ENCODE assay signal across 7 cellular contexts in genomic region chr11:60378359-60378758, GRCh38. TPM values are rescaled to one million over a fixed set of nuclear protein-coding genes. Genes with fewer than 3 reads are reported as not detected.
A peak's percentile ranks its signal among the peaks of the same experiment; 100 is the strongest.
DNase-seq lines count a peak whose midpoint lies in the region; ATAC-seq and TF ChIP-seq lines count a peak whose summit lies in the region.

MS4A7 (plus strand) TSS chr11:60378532; CDS start chr11:60383142, 4,610 bp downstream.

- peak within 1 kb of the TSS; percentile 48 for H2BK12ac ChIP-seq in trophoblast cell (ENCODE audit: low read length)

- H3K79me1 ChIP-seq in trophoblast cell (ENCODE audit: low read length) = peaks cover 15% of the 10 kb centered on the region

- peaks cover 4 to 5% of the 10 kb centered on the region in 2 experiments for H3K4me1 ChIP-seq in trophoblast cell (ENCODE audit: control insufficient read depth in 1 of 2, insufficient read depth in 2 of 2, low read length in 2 of 2)

- H2BK120ac ChIP-seq in trophoblast cell (ENCODE audit: insufficient read depth, low read length, poor library complexity) = peak within 1 kb of the TSS; percentile 39

- peak within 1 kb of the TSS; percentile 23 for H2BK5ac ChIP-seq in trophoblast cell (ENCODE audit: low read depth, low read length, poor library complexity)

- no peaks in the 10 kb centered on the region for H3K79me2 ChIP-seq in trophoblast cell (ENCODE audit: control insufficient read depth, insufficient read depth, low read length, poor library complexity)

- no peak for TF ChIP-seq CTCF in VCaP (conservative IDR thresholded peaks at IDR 0.05)

- DNase-seq in trophoblast cell = peak in 1 of 2 donors; percentile 25
- DNase-seq in glomerular visceral epithelial cell (ENCODE audit: extremely low spot score) = no peak
- DNase-seq in iPS-NIHi7 (ENCODE audit: extremely low spot score) = no peak
- DNase-seq in NCI-H226 = no peak

- ATAC-seq in GM19351 (IDR thresholded peaks at IDR 0.05; ENCODE audit: unreplicated experiment) (peak; percentile 89), HG03135 (IDR thresholded peaks at IDR 0.05; ENCODE audit: unreplicated experiment) (peak; percentile 95)

- peak within 1 kb of the TSS; percentile 71 for H4K91ac ChIP-seq in trophoblast cell (ENCODE audit: low read depth, low read length)

- peak within 1 kb of the TSS; percentile 1 for H3K4ac ChIP-seq in trophoblast cell (ENCODE audit: low read depth, low read length)

- no peak within 1 kb of the TSS for H3K9ac ChIP-seq in trophoblast cell (ENCODE audit: low read length)

- H3K36me3 ChIP-seq in trophoblast cell (ENCODE audit: control insufficient read depth in 1 of 2, insufficient read depth in 2 of 2, low read length in 2 of 2) = no peaks in the 10 kb centered on the region

- no peak within 1 kb of the TSS for H3K4me3 ChIP-seq in trophoblast cell (ENCODE audit: low read depth, low read length)

- no peak within 1 kb of the TSS for H4K12ac ChIP-seq in trophoblast cell (ENCODE audit: low read depth, low read length)

- H2AFZ ChIP-seq in trophoblast cell (ENCODE audit: insufficient read depth, low read length, poor library complexity) = no peak within 1 kb of the TSS

- no peaks in the 10 kb centered on the region for H3K27me3 ChIP-seq in trophoblast cell (ENCODE audit: insufficient read depth, low read length)

- H3K9me3 ChIP-seq in trophoblast cell (ENCODE audit: insufficient read depth, low read depth, low read length) = peaks cover 2% of the 10 kb centered on the region

- H2AK5ac ChIP-seq in trophoblast cell (ENCODE audit: low read length) = peak within 1 kb of the TSS; percentile 7

- H3K4me2 ChIP-seq in trophoblast cell (ENCODE audit: low read length) = no peak within 1 kb of the TSS

- H4K8ac ChIP-seq in trophoblast cell (ENCODE audit: low read depth, low read length) = peak within 1 kb of the TSS; percentile 8

- H3K27ac ChIP-seq in VCaP (peak within 1 kb of the TSS; percentile 59; the same call in 1 of the 2 replicates), trophoblast cell (ENCODE audit: low read depth, low read length) (peak within 1 kb of the TSS; percentile 70)

- no peak within 1 kb of the TSS for H3K23ac ChIP-seq in trophoblast cell (ENCODE audit: low read length)

- peak within 1 kb of the TSS; percentile 29 for H3K14ac ChIP-seq in trophoblast cell (ENCODE audit: low read length)

- H3K18ac ChIP-seq in trophoblast cell (ENCODE audit: low read length) = no peak within 1 kb of the TSS

- no CpG with 5 or more reads among the region's 3 CpGs for WGBS in trophoblast cell (ENCODE audit: extremely low coverage, insufficient coverage, insufficient read length)

RNA-seq across cellular contexts. Expression of gene MS4A7, which starts in this region (rescaled TPM):
- polyA plus RNA-seq in trophoblast cell (2013) = 0.25 and 0.26 TPM in 2 replicates
